21 cellular contexts compared by ENCODE assay signal in genomic region chr2:231568098-231568784, GRCh38. TPM values are rescaled to one million over a fixed set of nuclear protein-coding genes. Genes with fewer than 3 reads are reported as not detected.
"Had no signal": no experiment of that assay in that cellular context is flagged by ENCODE, and none has a peak within 500 bp of the region (broad histone marks: within the 10 kb centered on the region; RNA-seq: fewer than 3 reads in every experiment).

No MANE protein-coding gene starts in this region.

- H3K4me3 Mint-ChIP-seq: activated B cell treated with CpG ODN at 0.5 μM for 24 hours; activated CD4-positive, alpha-beta T cell treated with anti-CD3 and anti-CD28 coated beads, Interleukin-2, amount 10 ng/mL, durations not matched to agents 7 days and 5 days; naive thymus-derived CD8-positive, alpha-beta T cell had no signal

- H3K9me3 ChIP-seq: sigmoid colon, upper lobe of right lung had no signal

- H3K27me3 Mint-ChIP-seq: activated B cell treated with CpG ODN at 0.5 μM for 24 hours had no signal

- H3K4me1 ChIP-seq: sigmoid colon, upper lobe of right lung had no signal

- H3K27me3 ChIP-seq: brain microvascular endothelial cell, dorsolateral prefrontal cortex, esophagus muscularis mucosa, sigmoid colon, upper lobe of right lung had no signal

- H3K36me3 ChIP-seq: brain microvascular endothelial cell, esophagus muscularis mucosa, sigmoid colon, upper lobe of right lung had no signal

- H3K4me3 ChIP-seq: dorsolateral prefrontal cortex, esophagus muscularis mucosa, sigmoid colon, upper lobe of right lung had no signal

- ATAC-seq: naive thymus-derived CD8-positive, alpha-beta T cell had no signal

- DNase-seq: activated B cell treated with CpG ODN at 0.5 μM for 24 hours; activated CD4-positive, alpha-beta T cell treated with anti-CD3 and anti-CD28 coated beads, Interleukin-2, amount 10 ng/mL, durations not matched to agents 7 days and 5 days; activated CD8-positive, alpha-beta memory T cell treated with anti-CD3 and anti-CD28 coated beads for 24 hours; activated naive CD4-positive, alpha-beta T cell treated with anti-CD3 and anti-CD28 coated beads, Interleukin-2, amount 50 U/mL, for 16 hours; amygdala; brain microvascular endothelial cell; dorsolateral prefrontal cortex; hypothalamus; naive thymus-derived CD8-positive, alpha-beta T cell; sigmoid colon; stimulated activated CD4-positive, alpha-beta T cell treated with anti-CD3 and anti-CD28 coated beads, Interleukin-2, amount 100 ng/mL, for 24 hours; T-helper 1 cell; upper lobe of right lung had no signal

- H3K27ac ChIP-seq: brain microvascular endothelial cell, dorsolateral prefrontal cortex, esophagus muscularis mucosa, sigmoid colon, upper lobe of right lung had no signal

- H3K27ac Mint-ChIP-seq: activated B cell treated with CpG ODN at 0.5 μM for 24 hours; activated CD4-positive, alpha-beta T cell treated with anti-CD3 and anti-CD28 coated beads, Interleukin-2, amount 10 ng/mL, durations not matched to agents 7 days and 5 days had no signal

- H3K9me3 Mint-ChIP-seq: activated B cell treated with CpG ODN at 0.5 μM for 24 hours; activated CD4-positive, alpha-beta T cell treated with anti-CD3 and anti-CD28 coated beads, Interleukin-2, amount 10 ng/mL, durations not matched to agents 7 days and 5 days; naive thymus-derived CD8-positive, alpha-beta T cell had no signal

RNA-seq across cellular contexts. Expression of gene TEX44, which starts 24.4 kb away (rescaled TPM):
- total RNA-seq: activated B cell treated with CpG ODN at 0.5 μM for 24 hours; activated CD4-positive, alpha-beta T cell treated with anti-CD3 and anti-CD28 coated beads, Interleukin-2, amount 10 ng/mL, durations not matched to agents 7 days and 5 days; chondrocyte; dorsolateral prefrontal cortex; esophagus muscularis mucosa; fibroblast of villous mesenchyme; lower leg skin; mononuclear cell; naive thymus-derived CD8-positive, alpha-beta T cell; omental fat pad; pulmonary artery endothelial cell; sigmoid colon; temporal lobe; upper lobe of right lung had no signal
- polyA plus RNA-seq: naive thymus-derived CD8-positive, alpha-beta T cell; sigmoid colon had no signal

RNA-seq across cellular contexts. Expression of gene NMUR1, which starts 38.0 kb away (rescaled TPM):
- total RNA-seq: activated B cell treated with CpG ODN at 0.5 μM for 24 hours, fibroblast of villous mesenchyme, pulmonary artery endothelial cell had no signal
